ENCODE assay signal across 7 cellular contexts in genomic region chr14:54565236-54566151, GRCh38. TPM values are rescaled to one million over a fixed set of nuclear protein-coding genes. Genes with fewer than 3 reads are reported as not detected.
A peak's percentile ranks its signal among the peaks of the same experiment; 100 is the strongest.
DNase-seq lines count a peak whose midpoint lies in the region; ATAC-seq, FAIRE-seq and TF ChIP-seq lines count a peak whose summit lies in the region.

No MANE protein-coding gene starts in this region.

- intact Hi-C loops in mammary epithelial cell (cut with micrococcal nuclease): loop anchor here (2.0 to 10.0 kb wide), 5 partner anchors 57 to 415 kb away; partner anchors contain the start of gene CGRRF1

- peak overlapping the region; percentile 86 for H3K9ac ChIP-seq in mammary epithelial cell (ENCODE audit: insufficient read depth, low read length)

- H3K27ac ChIP-seq in mammary epithelial cell (ENCODE audit: insufficient read depth, low read depth, low read length) (peak overlapping the region; percentile 84), small intestine (ENCODE audit: low read depth in 1 of 2, low read length in 1 of 2) (peak overlapping the region; percentile 96 to 99)

- peak overlapping the region; percentile 84 for H2AFZ ChIP-seq in mammary epithelial cell (ENCODE audit: low read depth, low read length)

- in situ Hi-C loops in mammary epithelial cell (cut with MboI; ENCODE audit: low sequenced_read_pairs in 2 of 2): loop anchor here in 1 of 2 donors (10.0 kb wide), 1 partner anchor 239 kb away; no protein-coding TSS in a partner anchor

- H3K4me2 ChIP-seq in mammary epithelial cell (ENCODE audit: insufficient read depth, low read depth, low read length): peak overlapping the region; percentile 100

- CTCF ChIA-PET in mammary epithelial cell (lab: Charles Lee; ENCODE audit: low non-redundant PET): interaction anchor here (0.6 to 1.2 kb wide), 4 partner anchors 87 to 208 kb away, joined by 3 to 9 read pairs (median 4); no protein-coding TSS in a partner anchor

- no peaks in the 10 kb centered on the region for H4K20me1 ChIP-seq in mammary epithelial cell (ENCODE audit: insufficient read depth, low read length)

- peak; percentile 60 for ATAC-seq in HG02759 (IDR thresholded peaks at IDR 0.05; ENCODE audit: unreplicated experiment)

- WGBS in mammary epithelial cell (ENCODE audit: low coverage, missing lambda C conversion rate): 3% methylated on average over 11 of the region's 86 CpGs
- WGBS in small intestine, 3 donors: 0 to 1% (median 1%) methylated on average over 71 to 86 of the region's 86 CpGs

- peak; percentile 69 for DNase-seq in GM18507 (ENCODE audit: extremely low spot score, insufficient read length, low read depth)
- peak; percentile 8 for DNase-seq in NCI-H1694 (lab: John Stamatoyannopoulos, UW)
- DNase-seq in mammary epithelial cell: peak; percentile 79
- peak; percentile 39 to 52 (median 39) for DNase-seq in immature natural killer cell
- peak; percentile 91 for DNase-seq in small intestine

- no peak overlapping the region for H3K27ac Mint-ChIP-seq in immature natural killer cell

- FAIRE-seq in GM18507 (lab: Jason Lieb, UNC): peak; percentile 79
- FAIRE-seq in small intestine (lab: Jason Lieb, UNC): no peak

- peaks cover 33% of the 10 kb centered on the region for H3K4me1 ChIP-seq in mammary epithelial cell (ENCODE audit: insufficient read depth, low read length)
- no peaks in the 10 kb centered on the region for H3K4me1 ChIP-seq in small intestine (ENCODE audit: control insufficient read depth in 2 of 2, insufficient read depth in 1 of 2, low read depth in 1 of 2, low read length in 1 of 2)

- peak overlapping the region; percentile 79 for H3K4me3 ChIP-seq in WI38 (ENCODE audit: low read depth, low read length)
- peak overlapping the region; percentile 82 to 90 (median 86) for H3K4me3 ChIP-seq in mammary epithelial cell (replicated peaks in 1 of 3; ENCODE audit: insufficient read depth in 1 of 3, low read depth in 2 of 3, low read length in 3 of 3)
- H3K4me3 ChIP-seq in small intestine (ENCODE audit: low read depth in 1 of 2, low read length in 2 of 2): peak overlapping the region; percentile 62 to 65

- H3K4me3 Mint-ChIP-seq in immature natural killer cell: peak overlapping the region; percentile 63 to 80 (median 78)

- dilution Hi-C loops in mammary epithelial cell (cut with HindIII; ENCODE audit: low sequenced_read_pairs): loop anchor here (5.0 kb wide), 1 partner anchor 122 kb away; no protein-coding TSS in a partner anchor

- H3K36me3 ChIP-seq in mammary epithelial cell (ENCODE audit: insufficient read depth, low read length) (peaks cover 4% of the 10 kb centered on the region), small intestine (ENCODE audit: control insufficient read depth in 2 of 2, insufficient read depth in 2 of 2, low read length in 2 of 2) (no peaks in the 10 kb centered on the region)

- no peaks in the 10 kb centered on the region for H3K9me3 Mint-ChIP-seq in immature natural killer cell

- peaks cover 10 to 26% (median 16%) of the 10 kb centered on the region in 3 donors for H3K27me3 Mint-ChIP-seq in immature natural killer cell (ENCODE audit: low read depth in 3 of 3)

- TF ChIP-seq CTCF in WI38 (IDR thresholded peaks at IDR 0.05; ENCODE audit: low read depth, low read length) (no peak), mammary epithelial cell (conservative IDR thresholded peaks at IDR 0.05 in 1 of 2, IDR thresholded peaks at IDR 0.05 in 1 of 2; ENCODE audit: extremely low read depth in 1 of 2, insufficient read depth in 1 of 2, low read depth in 1 of 2, low read length in 2 of 2) (peak in 1 of 2 donors; percentile 21)

- H3K79me2 ChIP-seq in mammary epithelial cell (ENCODE audit: insufficient read depth, low read length): peaks cover 41% of the 10 kb centered on the region

- H3K27me3 ChIP-seq in mammary epithelial cell (ENCODE audit: insufficient read depth, low read length): no peaks in the 10 kb centered on the region
- no peaks in the 10 kb centered on the region for H3K27me3 ChIP-seq in small intestine (ENCODE audit: control insufficient read depth in 2 of 2, insufficient read depth in 2 of 2, low read length in 2 of 2)

- H3K9me3 ChIP-seq in mammary epithelial cell (replicated peaks; ENCODE audit: insufficient read depth, low read length) (no peaks in the 10 kb centered on the region), small intestine (ENCODE audit: control insufficient read depth, low read depth) (no peaks in the 10 kb centered on the region)

- BruUV-seq in mammary epithelial cell (replicated peaks; lab: Mats Ljungman, UMichigan): TSS peak; percentile 20

- H3K4me1 Mint-ChIP-seq in immature natural killer cell: peaks cover 25 to 28% of the 10 kb centered on the region in 2 donors

- H3K36me3 Mint-ChIP-seq in immature natural killer cell: no peaks in the 10 kb centered on the region

RNA-seq across cellular contexts. Expression of gene SAMD4A, which starts 1.4 kb away (rescaled TPM):
- 10 to 100 TPM; 42.0 to 48.8 TPM for total RNA-seq in mammary epithelial cell
- polyA plus RNA-seq in mammary epithelial cell: 5.6 TPM
- 61.9 TPM for polyA minus RNA-seq in mammary epithelial cell
- not detected for polyA plus RNA-seq in immature natural killer cell
- 1 to 10 TPM; 2.7 to 3.6 (median 3.5) TPM for polyA plus RNA-seq in small intestine

RNA-seq across cellular contexts. Expression of gene CGRRF1, which starts 55.8 kb away (rescaled TPM):
- total RNA-seq in mammary epithelial cell: 10 to 100 TPM; 14.3 to 16.4 TPM
- polyA plus RNA-seq in mammary epithelial cell (6.7 TPM), immature natural killer cell (10 to 100 TPM; 22.4 to 36.0 (median 27.5) TPM), small intestine (10 to 100 TPM; 11.9 to 16.5 (median 15.8) TPM)
- not detected for polyA minus RNA-seq in mammary epithelial cell

Comparison
In these comparisons a context has a peak if more than half of its experiments do, and no peak if none do; other contexts are left out.
1. Peak in every context shown above with its lines: DNase-seq, ATAC-seq, H3K4me3 ChIP-seq and H3K27ac ChIP-seq.
2. DNase-seq: peak in every context shown above with its lines; median percentile 91 in small intestine; 79 in mammary epithelial cell; 69 in GM18507; 39 in immature natural killer cell; 8 in NCI-H1694.